ENCODE assay signal across 1 cellular context in the genomic region with DNA sequence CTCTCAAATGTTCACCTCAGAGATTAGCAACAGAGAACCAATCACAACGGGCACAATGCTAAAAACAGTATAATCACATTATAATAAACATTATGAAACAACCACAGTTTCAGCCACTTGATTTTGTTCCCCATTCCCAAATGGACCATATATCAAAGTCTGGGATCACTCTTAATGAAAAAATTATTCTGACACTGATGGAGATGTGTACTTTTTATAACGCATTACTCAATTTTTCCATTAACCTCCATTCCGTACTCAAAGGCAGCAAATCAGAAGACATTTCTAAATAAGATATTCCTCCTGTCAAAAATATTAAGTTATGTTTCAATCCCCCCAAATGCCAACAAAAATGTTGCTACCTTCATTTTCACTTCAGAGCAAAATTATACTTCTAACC.
TF ChIP-seq lines count a peak whose summit lies in the region.

No MANE protein-coding gene starts in this region.

TF ChIP-seq in WTC11, 78 proteins besides CTCF, POLR2A, EP300 and RAD21 (continued from another document):
- TF ChIP-seq, protein P1, sequence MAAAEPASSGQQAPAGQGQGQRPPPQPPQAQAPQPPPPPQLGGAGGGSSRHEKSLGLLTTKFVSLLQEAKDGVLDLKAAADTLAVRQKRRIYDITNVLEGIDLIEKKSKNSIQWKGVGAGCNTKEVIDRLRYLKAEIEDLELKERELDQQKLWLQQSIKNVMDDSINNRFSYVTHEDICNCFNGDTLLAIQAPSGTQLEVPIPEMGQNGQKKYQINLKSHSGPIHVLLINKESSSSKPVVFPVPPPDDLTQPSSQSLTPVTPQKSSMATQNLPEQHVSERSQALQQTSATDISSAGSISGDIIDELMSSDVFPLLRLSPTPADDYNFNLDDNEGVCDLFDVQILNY (CRISPR knock-in tag; IDR thresholded peaks at IDR 0.05), result no peak
- no peak for TF ChIP-seq ZNF263 (CRISPR knock-in tag; IDR thresholded peaks at IDR 0.05; ENCODE audit: low read depth)
- no peak for TF ChIP-seq HMGA2 (CRISPR knock-in tag; IDR thresholded peaks at IDR 0.05)
- TF ChIP-seq, protein P2, sequence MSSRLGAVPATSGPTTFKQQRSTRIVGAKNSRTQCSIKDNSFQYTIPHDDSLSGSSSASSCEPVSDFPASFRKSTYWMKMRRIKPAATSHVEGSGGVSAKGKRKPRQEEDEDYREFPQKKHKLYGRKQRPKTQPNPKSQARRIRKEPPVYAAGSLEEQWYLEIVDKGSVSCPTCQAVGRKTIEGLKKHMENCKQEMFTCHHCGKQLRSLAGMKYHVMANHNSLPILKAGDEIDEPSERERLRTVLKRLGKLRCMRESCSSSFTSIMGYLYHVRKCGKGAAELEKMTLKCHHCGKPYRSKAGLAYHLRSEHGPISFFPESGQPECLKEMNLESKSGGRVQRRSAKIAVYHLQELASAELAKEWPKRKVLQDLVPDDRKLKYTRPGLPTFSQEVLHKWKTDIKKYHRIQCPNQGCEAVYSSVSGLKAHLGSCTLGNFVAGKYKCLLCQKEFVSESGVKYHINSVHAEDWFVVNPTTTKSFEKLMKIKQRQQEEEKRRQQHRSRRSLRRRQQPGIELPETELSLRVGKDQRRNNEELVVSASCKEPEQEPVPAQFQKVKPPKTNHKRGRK (CRISPR knock-in tag; IDR thresholded peaks at IDR 0.05; ENCODE audit: borderline replicate concordance), result no peak
- TF ChIP-seq ELF4 (CRISPR knock-in tag; IDR thresholded peaks at IDR 0.05; ENCODE audit: low read depth), result no peak
- no peak for TF ChIP-seq FOXJ3 (CRISPR knock-in tag; IDR thresholded peaks at IDR 0.05; ENCODE audit: borderline replicate concordance)
- TF ChIP-seq FOXK1 (CRISPR knock-in tag; IDR thresholded peaks at IDR 0.05), result no peak
- no peak for TF ChIP-seq SMAD4 (CRISPR knock-in tag; IDR thresholded peaks at IDR 0.05)
- TF ChIP-seq MXD4 (CRISPR knock-in tag; IDR thresholded peaks at IDR 0.05; ENCODE audit: borderline replicate concordance), result no peak
- TF ChIP-seq ETV6 (CRISPR knock-in tag; IDR thresholded peaks at IDR 0.05), result no peak
- TF ChIP-seq, protein P3, sequence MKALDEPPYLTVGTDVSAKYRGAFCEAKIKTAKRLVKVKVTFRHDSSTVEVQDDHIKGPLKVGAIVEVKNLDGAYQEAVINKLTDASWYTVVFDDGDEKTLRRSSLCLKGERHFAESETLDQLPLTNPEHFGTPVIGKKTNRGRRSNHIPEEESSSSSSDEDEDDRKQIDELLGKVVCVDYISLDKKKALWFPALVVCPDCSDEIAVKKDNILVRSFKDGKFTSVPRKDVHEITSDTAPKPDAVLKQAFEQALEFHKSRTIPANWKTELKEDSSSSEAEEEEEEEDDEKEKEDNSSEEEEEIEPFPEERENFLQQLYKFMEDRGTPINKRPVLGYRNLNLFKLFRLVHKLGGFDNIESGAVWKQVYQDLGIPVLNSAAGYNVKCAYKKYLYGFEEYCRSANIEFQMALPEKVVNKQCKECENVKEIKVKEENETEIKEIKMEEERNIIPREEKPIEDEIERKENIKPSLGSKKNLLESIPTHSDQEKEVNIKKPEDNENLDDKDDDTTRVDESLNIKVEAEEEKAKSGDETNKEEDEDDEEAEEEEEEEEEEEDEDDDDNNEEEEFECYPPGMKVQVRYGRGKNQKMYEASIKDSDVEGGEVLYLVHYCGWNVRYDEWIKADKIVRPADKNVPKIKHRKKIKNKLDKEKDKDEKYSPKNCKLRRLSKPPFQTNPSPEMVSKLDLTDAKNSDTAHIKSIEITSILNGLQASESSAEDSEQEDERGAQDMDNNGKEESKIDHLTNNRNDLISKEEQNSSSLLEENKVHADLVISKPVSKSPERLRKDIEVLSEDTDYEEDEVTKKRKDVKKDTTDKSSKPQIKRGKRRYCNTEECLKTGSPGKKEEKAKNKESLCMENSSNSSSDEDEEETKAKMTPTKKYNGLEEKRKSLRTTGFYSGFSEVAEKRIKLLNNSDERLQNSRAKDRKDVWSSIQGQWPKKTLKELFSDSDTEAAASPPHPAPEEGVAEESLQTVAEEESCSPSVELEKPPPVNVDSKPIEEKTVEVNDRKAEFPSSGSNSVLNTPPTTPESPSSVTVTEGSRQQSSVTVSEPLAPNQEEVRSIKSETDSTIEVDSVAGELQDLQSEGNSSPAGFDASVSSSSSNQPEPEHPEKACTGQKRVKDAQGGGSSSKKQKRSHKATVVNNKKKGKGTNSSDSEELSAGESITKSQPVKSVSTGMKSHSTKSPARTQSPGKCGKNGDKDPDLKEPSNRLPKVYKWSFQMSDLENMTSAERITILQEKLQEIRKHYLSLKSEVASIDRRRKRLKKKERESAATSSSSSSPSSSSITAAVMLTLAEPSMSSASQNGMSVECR (CRISPR knock-in tag; IDR thresholded peaks at IDR 0.05; ENCODE audit: borderline replicate concordance), result no peak
- TF ChIP-seq, protein P4, sequence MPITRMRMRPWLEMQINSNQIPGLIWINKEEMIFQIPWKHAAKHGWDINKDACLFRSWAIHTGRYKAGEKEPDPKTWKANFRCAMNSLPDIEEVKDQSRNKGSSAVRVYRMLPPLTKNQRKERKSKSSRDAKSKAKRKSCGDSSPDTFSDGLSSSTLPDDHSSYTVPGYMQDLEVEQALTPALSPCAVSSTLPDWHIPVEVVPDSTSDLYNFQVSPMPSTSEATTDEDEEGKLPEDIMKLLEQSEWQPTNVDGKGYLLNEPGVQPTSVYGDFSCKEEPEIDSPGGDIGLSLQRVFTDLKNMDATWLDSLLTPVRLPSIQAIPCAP (CRISPR knock-in tag; IDR thresholded peaks at IDR 0.05), result no peak
- no peak for TF ChIP-seq SMAD3 (CRISPR knock-in tag; IDR thresholded peaks at IDR 0.05; ENCODE audit: borderline replicate concordance)
- TF ChIP-seq ZBTB21 (CRISPR knock-in tag; IDR thresholded peaks at IDR 0.05; ENCODE audit: borderline replicate concordance), result no peak
- TF ChIP-seq ZNF671 (CRISPR knock-in tag; IDR thresholded peaks at IDR 0.05), result no peak
- no peak for TF ChIP-seq RORB (CRISPR knock-in tag; IDR thresholded peaks at IDR 0.05)
- no peak for TF ChIP-seq ZNF121 (CRISPR knock-in tag; IDR thresholded peaks at IDR 0.05)
TF ChIP-seq in WTC11: peak in this region for 0.
